ENCODE assay signal across 22 cellular contexts in genomic region chr10:87848998-87849397, GRCh38. TPM values are rescaled to one million over a fixed set of nuclear protein-coding genes. Genes with fewer than 3 reads are reported as not detected.
A peak's percentile ranks its signal among the peaks of the same experiment; 100 is the strongest.
DNase-seq lines count a peak whose midpoint lies in the region; FAIRE-seq and TF ChIP-seq lines count a peak whose summit lies in the region.
"Had no signal": no experiment of that assay in that cellular context is flagged by ENCODE, and none has a peak within 500 bp of the region (broad histone marks: within the 10 kb centered on the region; RNA-seq: fewer than 3 reads in every experiment).

No MANE protein-coding gene starts in this region.

- H3K27ac Mint-ChIP-seq in MCF 10A (ENCODE audit: low read depth, unreplicated experiment): no peak overlapping the region
- H3K27ac Mint-ChIP-seq: CD4-positive, CD25-positive, alpha-beta regulatory T cell; CD8-positive, alpha-beta memory T cell; GM23338; HFFc6 had no signal

- H3K4me3 ChIP-seq in epithelial cell of esophagus (ENCODE audit: low read length) (no peak overlapping the region), right atrium auricular region (no peak overlapping the region)
- H3K4me3 ChIP-seq: GM23338 had no signal

- no peaks in the 10 kb centered on the region for H3K27me3 ChIP-seq in right atrium auricular region
- H3K27me3 ChIP-seq: BE2C had no signal

- intact Hi-C loops in MCF 10A (cut with micrococcal nuclease): no loop called here

- TF ChIP-seq CTCF in MCF 10A (IDR thresholded peaks at IDR 0.05; ENCODE audit: unreplicated experiment): no peak
- no peak for TF ChIP-seq CTCF in epithelial cell of esophagus (IDR thresholded peaks at IDR 0.05; ENCODE audit: insufficient read depth, low read depth, low read length, missing control alignments)
- no peak for TF ChIP-seq CTCF in right atrium auricular region (IDR thresholded peaks at IDR 0.05)

- H3K36me3 ChIP-seq in right atrium auricular region: no peaks in the 10 kb centered on the region
- H3K36me3 ChIP-seq: BE2C had no signal

- POLR2A ChIA-PET in MCF 10A (lab: Yijun Ruan, JAX): interaction anchor here (0.8 to 14.7 kb wide), 3 partner anchors 13 to 536 kb away, joined by 3 to 186 read pairs (median 56); partner anchors contain the start of genes ATAD1, KLLN and PTEN

- TF ChIP-seq POLR2A in GM12892 (IDR thresholded peaks at IDR 0.05; ENCODE audit: low read depth, low read length): no peak

- no peaks in the 10 kb centered on the region for H3K9me3 ChIP-seq in right atrium auricular region
- H3K9me3 ChIP-seq: BE2C had no signal

- H3K36me3 Mint-ChIP-seq in MCF 10A (ENCODE audit: insufficient read depth, unreplicated experiment): no peaks in the 10 kb centered on the region
- H3K36me3 Mint-ChIP-seq: CD4-positive, CD25-positive, alpha-beta regulatory T cell; CD8-positive, alpha-beta memory T cell had no signal

- DNase-seq in GM12892 (ENCODE audit: insufficient read length) (no peak), HPDE6-E6E7 (ENCODE audit: extremely low spot score) (peak; percentile 33), MCF 10A (ENCODE audit: unreplicated experiment) (peak; percentile 71), epithelial cell of esophagus (ENCODE audit: low read depth) (peak; percentile 53), right atrium auricular region (ENCODE audit: low spot score) (no peak), activated gamma-delta T cell (lab: John Stamatoyannopoulos, UW) (no peak), midbrain (lab: John Stamatoyannopoulos, UW) (no peak)
- DNase-seq: ACHN; BE2C; C1 segment of cervical spinal cord; CD4-positive, CD25-positive, alpha-beta regulatory T cell; CD8-positive, alpha-beta memory T cell; COR-L47; HCEC 1CT; HFFc6 had no signal

- H3K4me1 ChIP-seq in right atrium auricular region: no peaks in the 10 kb centered on the region

- H3K4me1 Mint-ChIP-seq in MCF 10A (ENCODE audit: insufficient read depth, unreplicated experiment): peaks cover 15% of the 10 kb centered on the region

- no TSS peak for BruUV-seq in MCF 10A (replicated peaks; lab: Mats Ljungman, UMichigan)

- no peaks in the 10 kb centered on the region for H3K9me3 Mint-ChIP-seq in MCF 10A (ENCODE audit: unreplicated experiment)
- H3K9me3 Mint-ChIP-seq: CD4-positive, CD25-positive, alpha-beta regulatory T cell; CD8-positive, alpha-beta memory T cell; GM23338; HFFc6 had no signal

- no peak overlapping the region for H3K4me3 Mint-ChIP-seq in MCF 10A (ENCODE audit: unreplicated experiment)
- H3K4me3 Mint-ChIP-seq: CD4-positive, CD25-positive, alpha-beta regulatory T cell; CD8-positive, alpha-beta memory T cell; GM23338; HFFc6 had no signal

- FAIRE-seq in GM12892 (lab: Jason Lieb, UNC): peak; percentile 5
- FAIRE-seq: A204.1, D721Med, G401.6, GM12891, GM18507, H54 had no signal

- no peaks in the 10 kb centered on the region for H3K27me3 Mint-ChIP-seq in MCF 10A (ENCODE audit: insufficient read depth, unreplicated experiment)
- H3K27me3 Mint-ChIP-seq: CD4-positive, CD25-positive, alpha-beta regulatory T cell had no signal

- H3K27ac ChIP-seq in right atrium auricular region: no peak overlapping the region

- CTCF ChIA-PET in MCF 10A (lab: Yijun Ruan, JAX): interaction anchor here (0.7 to 1.1 kb wide), 3 partner anchors 12 to 695 kb away, joined by 3 to 6 read pairs (median 4); no protein-coding TSS in a partner anchor

RNA-seq across cellular contexts. Expression of gene KLLN, which starts 14.3 kb away (rescaled TPM):
- 2.0 TPM for polyA plus RNA-seq in GM12892 (2012; ENCODE audit: missing spikeins)
- total RNA-seq in MCF 10A (2022) (0.56 and 0.68 TPM in 2 replicates), right atrium auricular region (under 1 TPM; 0.28 to 0.56 TPM)

RNA-seq across cellular contexts. Expression of gene PTEN, which starts 14.4 kb away (rescaled TPM):
- 101 TPM for polyA plus RNA-seq in GM12892 (2012; ENCODE audit: missing spikeins)
- total RNA-seq in MCF 10A (2022): 55.5 and 64.1 TPM in 2 replicates
- total RNA-seq in right atrium auricular region: 10 to 100 TPM; 46.5 to 55.9 TPM

RNA-seq across cellular contexts. Expression of gene ATAD1, which starts 31.0 kb away (rescaled TPM):
- polyA plus RNA-seq in GM12892 (2012; ENCODE audit: missing spikeins): 33.6 TPM
- total RNA-seq in MCF 10A (2022) (75.2 and 80.7 TPM in 2 replicates), right atrium auricular region (10 to 100 TPM; 59.5 to 80.3 TPM)

Comparison
In these comparisons a context has a peak if more than half of its experiments do, and no peak if none do; other contexts are left out.
1. DNase-seq: peak in HPDE6-E6E7 (single experiment), MCF 10A (single experiment) and epithelial cell of esophagus (single experiment); none in GM12892 (single experiment), right atrium auricular region (single experiment), activated gamma-delta T cell (single experiment) and midbrain (single experiment).